21 cellular contexts compared by ENCODE assay signal in genomic region chr4:73814679-73815078, GRCh38. TPM values are rescaled to one million over a fixed set of nuclear protein-coding genes. Genes with fewer than 3 reads are reported as not detected.
"Had no signal": no experiment of that assay in that cellular context is flagged by ENCODE, and none has a peak within 500 bp of the region (broad histone marks: within the 10 kb centered on the region; RNA-seq: fewer than 3 reads in every experiment).

No MANE protein-coding gene starts in this region.

- H3K27ac ChIP-seq: adrenal gland, coronary artery, lower lobe of right lung, psoas muscle, upper lobe of left lung, WERI-Rb-1 had no signal

- H3K36me3 ChIP-seq: adrenal gland, lower lobe of right lung, spleen, upper lobe of left lung, WERI-Rb-1 had no signal

- H3K4me3 ChIP-seq: adrenal gland, coronary artery, lower lobe of right lung, psoas muscle, upper lobe of left lung had no signal

- H3K4me3 Mint-ChIP-seq: natural killer cell; stimulated activated naive B cell treated with anti-CD40 and anti-IgM and Interleukin-4, amounts not matched to agents 10 μg/mL and 1 μg/mL and 100 μg/mL, for 72 hours had no signal

- DNase-seq: activated CD4-positive, alpha-beta T cell treated with anti-CD3 and anti-CD28 coated beads for 4 hours; activated naive CD4-positive, alpha-beta T cell treated with anti-CD3 and anti-CD28 coated beads, Interleukin-2, amount 50 U/mL, for 16 hours; activated T-cell treated with anti-CD3 and anti-CD28 coated beads for 4 hours; adrenal gland; central memory CD4-positive, alpha-beta T cell; effector CD4-positive, alpha-beta T cell; hippocampal formation; lower lobe of right lung; natural killer cell; psoas muscle; spleen; stimulated activated CD4-positive, alpha-beta T cell treated with anti-CD3 and anti-CD28 coated beads, Interleukin-2, amount 100 ng/mL, for 24 hours; stimulated activated naive B cell treated with anti-CD40 and anti-IgM and Interleukin-4, amounts not matched to agents 10 μg/mL and 1 μg/mL and 100 μg/mL, for 72 hours; upper lobe of left lung; WERI-Rb-1 had no signal

- H3K9me3 ChIP-seq: adrenal gland, lower lobe of right lung, psoas muscle, spleen, upper lobe of left lung had no signal

- H3K4me1 ChIP-seq: adrenal gland, lower lobe of right lung, psoas muscle, upper lobe of left lung had no signal

- H3K27me3 ChIP-seq: adrenal gland, spleen, upper lobe of left lung had no signal

- H3K27ac Mint-ChIP-seq: natural killer cell; stimulated activated naive B cell treated with anti-CD40 and anti-IgM and Interleukin-4, amounts not matched to agents 10 μg/mL and 1 μg/mL and 100 μg/mL, for 72 hours had no signal

- H3K4me1 Mint-ChIP-seq: natural killer cell; stimulated activated naive B cell treated with anti-CD40 and anti-IgM and Interleukin-4, amounts not matched to agents 10 μg/mL and 1 μg/mL and 100 μg/mL, for 72 hours had no signal

- H3K36me3 Mint-ChIP-seq: natural killer cell; stimulated activated naive B cell treated with anti-CD40 and anti-IgM and Interleukin-4, amounts not matched to agents 10 μg/mL and 1 μg/mL and 100 μg/mL, for 72 hours had no signal

- ATAC-seq: lower lobe of right lung; psoas muscle; stimulated activated naive B cell treated with anti-CD40 and anti-IgM and Interleukin-4, amounts not matched to agents 10 μg/mL and 1 μg/mL and 100 μg/mL, for 72 hours had no signal

- H3K27me3 Mint-ChIP-seq: stimulated activated naive B cell treated with anti-CD40 and anti-IgM and Interleukin-4, amounts not matched to agents 10 μg/mL and 1 μg/mL and 100 μg/mL, for 72 hours had no signal

- H3K9me3 Mint-ChIP-seq: stimulated activated naive B cell treated with anti-CD40 and anti-IgM and Interleukin-4, amounts not matched to agents 10 μg/mL and 1 μg/mL and 100 μg/mL, for 72 hours had no signal

RNA-seq across cellular contexts. Expression of gene CXCL6, which starts 21.8 kb away (rescaled TPM):
- total RNA-seq: activated CD8-positive, alpha-beta memory T cell treated with anti-CD3 and anti-CD28 coated beads for 36 hours; natural killer cell had no signal

RNA-seq across cellular contexts. Expression of gene PF4V1, which starts 38.4 kb away (rescaled TPM):
- total RNA-seq: activated CD8-positive, alpha-beta memory T cell treated with anti-CD3 and anti-CD28 coated beads for 36 hours; adrenal gland; epithelial cell of proximal tubule; glomerular endothelial cell; lower lobe of right lung; osteoblast; psoas muscle; sciatic nerve; upper lobe of left lung had no signal
- polyA plus RNA-seq: adrenal gland had no signal

RNA-seq across cellular contexts. Expression of gene CXCL1, which starts 54.5 kb away (rescaled TPM):
- total RNA-seq: activated CD8-positive, alpha-beta memory T cell treated with anti-CD3 and anti-CD28 coated beads for 36 hours had no signal
